8 cellular contexts compared by ENCODE assay signal in the genomic region with DNA sequence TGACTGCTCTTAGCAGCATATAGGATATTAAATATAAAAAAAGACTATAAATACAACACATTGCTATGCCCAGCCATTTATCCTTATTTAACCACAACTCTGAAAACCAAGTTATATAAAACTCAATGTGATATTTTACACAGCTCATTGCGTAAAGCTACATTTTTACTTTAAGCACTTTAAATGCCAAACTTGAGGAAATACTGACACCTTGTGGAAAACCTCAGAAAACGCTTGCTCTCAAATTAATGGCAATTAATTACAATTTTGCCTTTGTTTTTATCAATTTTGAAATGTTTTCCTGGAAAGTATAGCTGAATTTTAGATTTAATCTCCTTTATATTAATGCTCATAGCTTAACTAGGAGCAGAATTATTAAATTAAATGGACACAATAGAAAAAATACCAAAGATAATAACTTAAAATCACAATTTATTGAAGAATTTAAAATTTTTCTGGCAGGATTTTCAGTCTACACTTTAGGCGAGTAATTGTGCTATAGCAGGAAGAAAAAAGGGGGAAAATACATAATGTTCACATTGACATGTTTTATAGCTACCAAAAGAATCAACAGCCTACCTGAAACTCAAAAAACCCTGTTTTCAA.
DNase-seq lines count a peak whose midpoint lies in the region; ATAC-seq and TF ChIP-seq lines count a peak whose summit lies in the region.

No MANE protein-coding gene starts in this region.

- H3K4me1 Mint-ChIP-seq in nephron progenitor cell, result no peaks in the 10 kb centered on the region

- H3K36me3 ChIP-seq in DND-41 (ENCODE audit: insufficient read depth, low read length), result peaks cover 95% of the 10 kb centered on the region

- H3K27me3 ChIP-seq in DND-41 (ENCODE audit: insufficient read depth, low read length, poor library complexity), result no peaks in the 10 kb centered on the region

- no peak overlapping the region for H3K4me2 ChIP-seq in DND-41 (ENCODE audit: insufficient read depth, low read length)

- H3K4me3 Mint-ChIP-seq in nephron progenitor cell, result no peak overlapping the region

- no peak overlapping the region for H3K9ac ChIP-seq in DND-41 (ENCODE audit: low read depth, low read length)

- H3K79me2 ChIP-seq in DND-41 (ENCODE audit: insufficient read depth, low read length), result no peaks in the 10 kb centered on the region

- no peak overlapping the region for H3K27ac Mint-ChIP-seq in nephron progenitor cell

- TF ChIP-seq CTCF in DND-41 (IDR thresholded peaks at IDR 0.05; ENCODE audit: borderline replicate concordance, extremely low read depth, low read length, poor library complexity, severe bottlenecking), result peak; percentile 71
- peak; percentile 56 for TF ChIP-seq CTCF in LNCaP clone FGC (IDR thresholded peaks at IDR 0.05; ENCODE audit: control insufficient read depth, extremely low read depth, insufficient read depth)
- peak; percentile 64 for TF ChIP-seq CTCF in choroid plexus epithelial cell (conservative IDR thresholded peaks at IDR 0.05; ENCODE audit: low read depth, low read length)
- peak; percentile 71 for TF ChIP-seq CTCF in nephron progenitor cell (IDR thresholded peaks at IDR 0.05)

- no peaks in the 10 kb centered on the region; the same call in 1 of the 2 replicates for H4K20me1 ChIP-seq in DND-41 (ENCODE audit: insufficient read depth, low read length)

- H2AFZ ChIP-seq in DND-41 (ENCODE audit: low read depth, low read length), result no peak overlapping the region

- ATAC-seq in DND-41 (ENCODE audit: insufficient read depth, low read depth) (no peak), HG02759 (IDR thresholded peaks at IDR 0.05; ENCODE audit: unreplicated experiment) (no peak), GM18511 (IDR thresholded peaks at IDR 0.05; ENCODE audit: unreplicated experiment) (no peak)

- H3K4me3 ChIP-seq in DND-41 (ENCODE audit: low read depth in 1 of 2, low read length in 2 of 2), result no peak overlapping the region
- H3K4me3 ChIP-seq in LNCaP clone FGC (ENCODE audit: low read depth, low read length), result no peak overlapping the region
- H3K4me3 ChIP-seq in choroid plexus epithelial cell (ENCODE audit: low read depth, low read length), result no peak overlapping the region

- peaks cover 65% of the 10 kb centered on the region for H3K36me3 Mint-ChIP-seq in nephron progenitor cell (ENCODE audit: low read depth)

- no peak for DNase-seq in DND-41
- no peak for DNase-seq in LNCaP clone FGC (ENCODE audit: low read depth)
- peak; percentile 70 for DNase-seq in choroid plexus epithelial cell (ENCODE audit: low read depth)
- no peak for DNase-seq in nephron progenitor cell
- DNase-seq in activated CD4-positive, alpha-beta T cell treated with anti-CD3 and anti-CD28 coated beads, Interleukin-2, amount 50 U/mL, for 4 hours, result no peak
- DNase-seq in NCI-H446 treated with DMSO at 0.1 percent for 48 hours (lab: John Stamatoyannopoulos, UW), result no peak

- H3K27me3 Mint-ChIP-seq in nephron progenitor cell (ENCODE audit: low read depth, poor library complexity), result no peaks in the 10 kb centered on the region

- no peaks in the 10 kb centered on the region for H3K9me3 Mint-ChIP-seq in nephron progenitor cell

- no peak overlapping the region for H3K27ac ChIP-seq in DND-41 (ENCODE audit: low read length)

- no peaks in the 10 kb centered on the region for H3K9me3 ChIP-seq in DND-41 (ENCODE audit: insufficient read depth, low read length, severe bottlenecking)

- no peaks in the 10 kb centered on the region for H3K4me1 ChIP-seq in DND-41 (ENCODE audit: insufficient read depth, low read length)
